ENCODE assay signal across 1 cellular context in genomic region chr7:127254163-127254684, GRCh38.
TF ChIP-seq lines count a peak whose summit lies in the region.

No MANE protein-coding gene starts in this region.

TF ChIP-seq in HepG2, 621 proteins besides CTCF, POLR2A, EP300 and RAD21:
- TF ChIP-seq ZHX2 (IDR thresholded peaks at IDR 0.05; ENCODE audit: low read depth): no peak
- no peak for TF ChIP-seq ZHX2 (CRISPR knock-in tag; IDR thresholded peaks at IDR 0.05; ENCODE audit: borderline replicate concordance)
- TF ChIP-seq RBM39 (IDR thresholded peaks at IDR 0.05; ENCODE audit: low read depth, low read length, poor library complexity, severe bottlenecking): peak; percentile 5
